13 cellular contexts compared by ENCODE assay signal in genomic region chr14:32330356-32331226, GRCh38. TPM values are rescaled to one million over a fixed set of nuclear protein-coding genes. Genes with fewer than 3 reads are reported as not detected.
DNase-seq lines count a peak whose midpoint lies in the region; ATAC-seq and TF ChIP-seq lines count a peak whose summit lies in the region.
"Had no signal": no experiment of that assay in that cellular context is flagged by ENCODE, and none has a peak within 500 bp of the region (broad histone marks: within the 10 kb centered on the region; RNA-seq: fewer than 3 reads in every experiment).

No MANE protein-coding gene starts in this region.

- in situ Hi-C loops in transverse colon (cut with MboI; ENCODE audit: low pct_ligation_motif_present in 1 of 4, low pct_unique_long_range_greater_than_20kb in 1 of 4, low sequenced_read_pairs in 3 of 4): no loop called here

- no peak for TF ChIP-seq POLR2A in transverse colon (IDR thresholded peaks at IDR 0.05)
- no peak for TF ChIP-seq POLR2A in tibial nerve (IDR thresholded peaks at IDR 0.05)
- TF ChIP-seq POLR2A in suprapubic skin (IDR thresholded peaks at IDR 0.05): no peak

- no peaks in the 10 kb centered on the region for H3K79me2 ChIP-seq in SK-N-SH (ENCODE audit: insufficient read depth)

- WGBS in SK-N-SH (ENCODE audit: low lambda C conversion rate): 35% methylated on average over 4 of the region's 4 CpGs
- WGBS in transverse colon (ENCODE audit: low coverage in 1 of 2), 2 donors: 29 to 60% methylated on average over 1 to 4 of the region's 4 CpGs
- WGBS in tibial nerve, 2 donors: 78 to 84% methylated on average over 4 of the region's 4 CpGs
- 82% methylated on average over 4 of the region's 4 CpGs for WGBS in suprapubic skin

- POLR2A ChIA-PET in SK-N-SH (lab: Yijun Ruan, JAX): no interaction called here

- H3K36me3 ChIP-seq in SK-N-SH (replicated peaks in 1 of 2; ENCODE audit: control insufficient read depth in 1 of 2, insufficient read depth in 2 of 2, low read length in 1 of 2): no peaks in the 10 kb centered on the region
- H3K36me3 ChIP-seq in transverse colon: no peaks in the 10 kb centered on the region
- no peaks in the 10 kb centered on the region for H3K36me3 ChIP-seq in tibial nerve
- no peaks in the 10 kb centered on the region for H3K36me3 ChIP-seq in suprapubic skin
- H3K36me3 ChIP-seq: Peyer's patch, stomach had no signal

- DNase-seq in NCI-H345 (lab: John Stamatoyannopoulos, UW) (peak; percentile 38), NCI-H345 treated with DMSO at 0.1 percent for 48 hours (lab: John Stamatoyannopoulos, UW; ENCODE audit: unreplicated experiment) (no peak), SK-N-SH (no peak), medulla oblongata (ENCODE audit: extremely low spot score) (peak; percentile 47), transverse colon (peak; percentile 10), tibial nerve (ENCODE audit: low spot score in 2 of 2) (no peak), suprapubic skin (ENCODE audit: low spot score in 2 of 2) (no peak)
- DNase-seq: NCI-H446, Peyer's patch, stomach had no signal

- peak overlapping the region; percentile 48 to 51 for H3K4me3 ChIP-seq in SK-N-SH (ENCODE audit: low read depth in 2 of 2, low read length in 1 of 2)
- H3K4me3 ChIP-seq in transverse colon: no peak overlapping the region
- H3K4me3 ChIP-seq in tibial nerve: no peak overlapping the region
- H3K4me3 ChIP-seq in suprapubic skin: no peak overlapping the region
- H3K4me3 ChIP-seq: lung, Peyer's patch, stomach had no signal

- H3K9ac ChIP-seq in SK-N-SH: peak overlapping the region; percentile 38

- peak overlapping the region; percentile 81 for H2AFZ ChIP-seq in SK-N-SH (ENCODE audit: low read depth)

- no peaks in the 10 kb centered on the region for H3K9me2 ChIP-seq in SK-N-SH

- TF ChIP-seq CTCF in SK-N-SH (IDR thresholded peaks at IDR 0.05) (no peak), transverse colon (IDR thresholded peaks at IDR 0.05) (no peak), tibial nerve (IDR thresholded peaks at IDR 0.05) (no peak), suprapubic skin (IDR thresholded peaks at IDR 0.05) (no peak)

- no peaks in the 10 kb centered on the region for H4K20me1 ChIP-seq in SK-N-SH (ENCODE audit: insufficient read depth)

- TF ChIP-seq EP300 in SK-N-SH (IDR thresholded peaks at IDR 0.05; ENCODE audit: borderline replicate concordance in 1 of 2, low read depth in 1 of 2, low read length in 1 of 2) (no peak), transverse colon (IDR thresholded peaks at IDR 0.05; ENCODE audit: low read depth) (no peak), tibial nerve (IDR thresholded peaks at IDR 0.05) (no peak), suprapubic skin (IDR thresholded peaks at IDR 0.05) (no peak)

- no peak for TF ChIP-seq RAD21 in SK-N-SH (IDR thresholded peaks at IDR 0.05; ENCODE audit: low read length)

- CTCF ChIA-PET in SK-N-SH (lab: Yijun Ruan, JAX): interaction anchor here (0.8 to 3.9 kb wide), 6 partner anchors 10 to 820 kb away, joined by 3 to 16 read pairs (median 3); no protein-coding TSS in a partner anchor

- H3K4me2 ChIP-seq in SK-N-SH: peak overlapping the region; percentile 75

- H3K4me1 ChIP-seq in SK-N-SH (ENCODE audit: control insufficient read depth in 1 of 2, insufficient read depth in 2 of 2, low read depth in 1 of 2, low read length in 1 of 2) (peaks cover 0 to 12% of the 10 kb centered on the region in 2 experiments; a peak in 2 of 4 replicates), transverse colon (peaks cover 0 to 13% (median 0%) of the 10 kb centered on the region in 4 donors), tibial nerve (no peaks in the 10 kb centered on the region), suprapubic skin (no peaks in the 10 kb centered on the region)
- H3K4me1 ChIP-seq: Peyer's patch, stomach had no signal

- intact Hi-C loops in transverse colon (cut with DNase I; ENCODE audit: low total_unique reads): no loop called here

- H3K27ac ChIP-seq in SK-N-SH (ENCODE audit: low read depth in 2 of 2, low read length in 1 of 2) (peak overlapping the region; percentile 36 to 86; a peak in 3 of 4 replicates), transverse colon (no peak overlapping the region), tibial nerve (peak overlapping the region in 1 of 4 donors; percentile 18), suprapubic skin (no peak overlapping the region)
- H3K27ac ChIP-seq: Peyer's patch, stomach had no signal

- peaks cover 4% of the 10 kb centered on the region for H3F3A ChIP-seq in SK-N-SH (replicated peaks; ENCODE audit: insufficient read depth)

- no peaks in the 10 kb centered on the region for H3K9me3 ChIP-seq in SK-N-SH
- no peaks in the 10 kb centered on the region for H3K9me3 ChIP-seq in transverse colon
- H3K9me3 ChIP-seq in tibial nerve: peaks cover 0 to 8% (median 0%) of the 10 kb centered on the region in 4 donors
- H3K9me3 ChIP-seq in suprapubic skin: no peaks in the 10 kb centered on the region
- H3K9me3 ChIP-seq: Peyer's patch had no signal

- H3K27me3 ChIP-seq in SK-N-SH (ENCODE audit: insufficient read depth) (no peaks in the 10 kb centered on the region), transverse colon (no peaks in the 10 kb centered on the region), tibial nerve (no peaks in the 10 kb centered on the region), suprapubic skin (no peaks in the 10 kb centered on the region)
- H3K27me3 ChIP-seq: Peyer's patch, stomach had no signal

- no peak for ATAC-seq in GM18511 (IDR thresholded peaks at IDR 0.05; ENCODE audit: unreplicated experiment)
- ATAC-seq: HCT116 had no signal

TF ChIP-seq in SK-N-SH, 30 proteins besides CTCF, POLR2A, EP300 and RAD21:
- no peak for TF ChIP-seq USF1 (IDR thresholded peaks at IDR 0.05; ENCODE audit: borderline replicate concordance, low read depth)
- no peak for TF ChIP-seq IRF3 (IDR thresholded peaks at IDR 0.05; ENCODE audit: low read depth, low read length)
- TF ChIP-seq CHD2 (IDR thresholded peaks at IDR 0.05; ENCODE audit: low read length, partially characterized antibody): peak; percentile 10
- no peak for TF ChIP-seq TEAD4 (IDR thresholded peaks at IDR 0.05; ENCODE audit: borderline replicate concordance, insufficient read depth)
- TF ChIP-seq YY1 (IDR thresholded peaks at IDR 0.05; ENCODE audit: low read depth): no peak
- TF ChIP-seq RFX5 (IDR thresholded peaks at IDR 0.05; ENCODE audit: low read length): no peak
- TF ChIP-seq SIN3A (IDR thresholded peaks at IDR 0.05; ENCODE audit: borderline replicate concordance, low read depth, low read length): no peak
- TF ChIP-seq TAF1 (IDR thresholded peaks at IDR 0.05; ENCODE audit: borderline replicate concordance, low read depth, low read length): no peak
- TF ChIP-seq EZH2phosphoT487 (IDR thresholded peaks at IDR 0.05; ENCODE audit: borderline replicate concordance, low read depth): no peak
- TF ChIP-seq JUND (IDR thresholded peaks at IDR 0.05): no peak
- no peak for TF ChIP-seq MEF2A (IDR thresholded peaks at IDR 0.05; ENCODE audit: borderline replicate concordance, low read depth)
- TF ChIP-seq FOXJ3 (CRISPR knock-in tag; IDR thresholded peaks at IDR 0.05): no peak
- TF ChIP-seq SMC3 (IDR thresholded peaks at IDR 0.05; ENCODE audit: low read depth, low read length): no peak
- TF ChIP-seq RXRA (IDR thresholded peaks at IDR 0.05; ENCODE audit: borderline replicate concordance, low read depth): no peak
- TF ChIP-seq MXI1 (IDR thresholded peaks at IDR 0.05; ENCODE audit: low read depth, low read length): peak; percentile 70; the same call in 1 of the 2 replicates
- TF ChIP-seq PBX3 (IDR thresholded peaks at IDR 0.05): no peak
TF ChIP-seq in SK-N-SH: peak in this region for 2.

RNA-seq across cellular contexts. Expression of gene AKAP6, which starts 1.5 kb away (rescaled TPM):
- polyA plus RNA-seq in SK-N-SH (2012; rRNA removed): 1.7 and 4.1 TPM in 2 replicates
- polyA plus RNA-seq in SK-N-SH (2012; cell fraction: cytosol; rRNA removed): 3.3 TPM in 2 replicates
- 4.3 and 5.7 TPM in 2 replicates for polyA plus RNA-seq in SK-N-SH (2012; cell fraction: nucleus; rRNA removed)
- total RNA-seq in transverse colon (10 to 100 TPM in 2 of 4 donors, 1 to 10 TPM in 2; 6.3 to 16.7 (median 9.7) TPM), tibial nerve (10 to 100 TPM in 1 of 4 donors, 1 to 10 TPM in 3; 2.1 to 10.7 (median 5.2) TPM), suprapubic skin (10 to 100 TPM in 1 of 4 donors, 1 to 10 TPM in 3; 2.0 to 11.0 (median 4.2) TPM)

Comparison
In these comparisons a context has a peak if more than half of its experiments do, and no peak if none do; other contexts are left out.
1. DNase-seq: peak in NCI-H345 (single experiment), medulla oblongata (single experiment) and transverse colon (single experiment); none in NCI-H345 treated with DMSO at 0.1 percent for 48 hours (single experiment), SK-N-SH (single experiment), tibial nerve (0 of 2) and suprapubic skin (0 of 2).
2. H3K27ac ChIP-seq: peak in SK-N-SH (2 of 2); none in transverse colon (0 of 4) and suprapubic skin (single experiment).
3. H3K4me3 ChIP-seq: peak in SK-N-SH (2 of 2); none in transverse colon (0 of 4), tibial nerve (0 of 4) and suprapubic skin (single experiment).